ENCODE assay signal across 19 cellular contexts in the genomic region with DNA sequence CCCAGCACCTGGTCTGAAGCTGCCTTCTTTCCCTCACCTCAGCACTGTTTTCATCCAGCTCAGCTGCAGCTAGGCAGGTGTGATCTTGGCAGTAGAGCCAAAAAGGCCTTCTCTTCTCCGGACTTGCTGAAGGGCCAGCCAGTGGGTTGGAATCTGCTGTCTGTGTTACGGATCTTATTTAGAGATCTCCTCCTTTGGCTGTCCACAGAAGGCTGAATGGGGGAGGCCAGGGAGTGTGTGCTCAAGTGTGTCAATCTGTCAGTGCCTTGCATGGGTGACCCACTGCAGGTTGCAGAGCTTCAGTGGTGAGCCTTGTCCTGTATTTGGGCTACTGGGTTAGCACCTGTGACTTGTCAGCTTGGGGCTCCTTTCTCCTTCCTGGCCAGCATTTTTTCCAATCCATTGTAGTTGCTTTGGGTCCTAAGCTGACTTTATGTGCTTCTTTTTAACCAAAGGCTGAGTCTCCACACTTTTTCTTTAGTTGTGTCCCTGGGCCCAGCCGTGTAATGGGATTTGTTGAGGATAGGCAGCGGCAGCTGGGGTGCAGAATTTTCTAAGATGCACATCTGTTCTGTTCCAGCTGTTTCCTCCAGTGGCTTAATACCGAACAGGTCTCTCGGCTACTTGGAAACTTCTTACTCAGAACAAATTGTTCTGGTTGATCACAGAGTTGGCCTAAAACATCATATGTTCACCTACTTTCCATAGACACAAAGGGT.
DNase-seq lines count a peak whose midpoint lies in the region; ATAC-seq and TF ChIP-seq lines count a peak whose summit lies in the region.
"Had no signal": no experiment of that assay in that cellular context is flagged by ENCODE, and none has a peak within 500 bp of the region (broad histone marks: within the 10 kb centered on the region; RNA-seq: fewer than 3 reads in every experiment).

No MANE protein-coding gene starts in this region.

- intact Hi-C loops in Right ventricle myocardium inferior (cut with DNase I) = no loop called here
- intact Hi-C loops in left lung (cut with DNase I) = no loop called here

- DNase-seq in right atrium auricular region (ENCODE audit: low spot score) = peak; percentile 16
- no peak for DNase-seq in Right ventricle myocardium inferior (ENCODE audit: missing footprints)
- peak; percentile 73 to 88 for DNase-seq in SJCRH30
- peak; percentile 41 for DNase-seq in mesenteric fat pad (ENCODE audit: low spot score)
- DNase-seq in osteoblast (ENCODE audit: insufficient read length, low spot score, missing footprints) = no peak
- no peak for DNase-seq in left lung
- DNase-seq: 8988T, GF-D8, GM23248, MG63, NCI-H1105 treated with DMSO at 0.1 percent for 48 hours, NCI-H1930, NCI-H446 treated with DMSO at 0.1 percent for 48 hours, NCI-H774, SHP77 had no signal

- H4K20me1 ChIP-seq in osteoblast (ENCODE audit: insufficient read depth, low read length) = no peaks in the 10 kb centered on the region

- no peak for ATAC-seq in Right ventricle myocardium inferior
- no peak for ATAC-seq in left lung
- ATAC-seq in HG02840 (IDR thresholded peaks at IDR 0.05; ENCODE audit: low FRiP score, unreplicated experiment) = no peak
- no peak for ATAC-seq in HG03457 (IDR thresholded peaks at IDR 0.05; ENCODE audit: unreplicated experiment)
- ATAC-seq: Panc1 had no signal

- H3K27me3 ChIP-seq in right atrium auricular region = no peaks in the 10 kb centered on the region
- no peaks in the 10 kb centered on the region for H3K27me3 ChIP-seq in SJCRH30
- H3K27me3 ChIP-seq in osteoblast (ENCODE audit: insufficient read depth, low read length) = no peaks in the 10 kb centered on the region
- H3K27me3 ChIP-seq in left lung = no peaks in the 10 kb centered on the region
- H3K27me3 ChIP-seq: MG63 had no signal

- H3K4me2 ChIP-seq in osteoblast (ENCODE audit: insufficient read depth, low read length) = no peak overlapping the region
- H3K4me2 ChIP-seq: KMS-11 had no signal

- H3K36me3 ChIP-seq in right atrium auricular region (no peaks in the 10 kb centered on the region), SJCRH30 (no peaks in the 10 kb centered on the region), osteoblast (ENCODE audit: insufficient read depth, low read length) (peaks cover 3% of the 10 kb centered on the region), left lung (peaks cover 0 to 9% of the 10 kb centered on the region in 2 donors)

- H3K4me1 ChIP-seq in right atrium auricular region (peaks cover 0 to 8% of the 10 kb centered on the region in 2 donors), SJCRH30 (peaks cover 19% of the 10 kb centered on the region), osteoblast (ENCODE audit: insufficient read depth, low read length) (peaks cover 14% of the 10 kb centered on the region), left lung (peaks cover 0 to 2% of the 10 kb centered on the region in 2 donors)

- H2AFZ ChIP-seq in osteoblast (ENCODE audit: low read length) = no peak overlapping the region
- H2AFZ ChIP-seq: GM23248 had no signal

- TF ChIP-seq CTCF in right atrium auricular region (IDR thresholded peaks at IDR 0.05) (no peak), osteoblast (IDR thresholded peaks at IDR 0.05; ENCODE audit: extremely low read depth, low read depth, low read length) (no peak), left lung (IDR thresholded peaks at IDR 0.05) (no peak)

- no peaks in the 10 kb centered on the region for H3K79me2 ChIP-seq in osteoblast (ENCODE audit: insufficient read depth, low read length)

- H3K27ac ChIP-seq in right atrium auricular region (no peak overlapping the region), SJCRH30 (peak overlapping the region; percentile 18), osteoblast (ENCODE audit: low read depth, low read length) (no peak overlapping the region), left lung (no peak overlapping the region)
- H3K27ac ChIP-seq: GM23248, KMS-11 had no signal

- H3K4me3 ChIP-seq in right atrium auricular region (no peak overlapping the region), SJCRH30 (no peak overlapping the region), osteoblast (ENCODE audit: insufficient read depth, low read length) (no peak overlapping the region), left lung (no peak overlapping the region)
- H3K4me3 ChIP-seq: GM23248, MG63 had no signal

- H3K9me3 ChIP-seq in right atrium auricular region (no peaks in the 10 kb centered on the region), SJCRH30 (replicated peaks) (no peaks in the 10 kb centered on the region), osteoblast (ENCODE audit: low read depth, low read length) (no peaks in the 10 kb centered on the region), left lung (no peaks in the 10 kb centered on the region)
- H3K9me3 ChIP-seq: MG63 had no signal

Comparison
In these comparisons a context has a peak if more than half of its experiments do, and no peak if none do; other contexts are left out.
1. DNase-seq: peak in right atrium auricular region (single experiment), SJCRH30 (2 of 2) and mesenteric fat pad (single experiment); none in Right ventricle myocardium inferior (single experiment), osteoblast (single experiment) and left lung (0 of 2).